ENCODE assay signal across 1 cellular context in genomic region chr16:88884569-88885271, GRCh38.
TF ChIP-seq lines count a peak whose summit lies in the region.

No MANE protein-coding gene starts in this region.

TF ChIP-seq in WTC11, 78 proteins besides CTCF, POLR2A, EP300 and RAD21 (continued from another document):
- no peak for TF ChIP-seq CDX4 (CRISPR knock-in tag; IDR thresholded peaks at IDR 0.05; ENCODE audit: borderline replicate concordance)
- TF ChIP-seq ZNF671 (CRISPR knock-in tag; IDR thresholded peaks at IDR 0.05): no peak
- TF ChIP-seq ZNF232 (CRISPR knock-in tag; IDR thresholded peaks at IDR 0.05): no peak
- no peak for TF ChIP-seq ZMAT4 (CRISPR knock-in tag; IDR thresholded peaks at IDR 0.05)
- TF ChIP-seq CREB1 (CRISPR knock-in tag; IDR thresholded peaks at IDR 0.05): no peak
- no peak for TF ChIP-seq NR2C2 (CRISPR knock-in tag; IDR thresholded peaks at IDR 0.05)
- TF ChIP-seq ZNF121 (CRISPR knock-in tag; IDR thresholded peaks at IDR 0.05): no peak
- TF ChIP-seq NR3C1 (CRISPR knock-in tag; conservative IDR thresholded peaks at IDR 0.05; ENCODE audit: low read depth): no peak
